In genomic region chr14:22856428-22856827, GRCh38 we compare ENCODE assay signal across 1 cellular context.
TF ChIP-seq lines count a peak whose summit lies in the region.

No MANE protein-coding gene starts in this region.

TF ChIP-seq in HepG2, 621 proteins besides CTCF, POLR2A, EP300 and RAD21:
- TF ChIP-seq SPEN (CRISPR knock-in tag; IDR thresholded peaks at IDR 0.05; ENCODE audit: low read depth) (0 out of 2 replicates have a peak, but pooled peaks have one; percentile 30), GLMP (CRISPR knock-in tag; IDR thresholded peaks at IDR 0.05; ENCODE audit: borderline replicate concordance) (no peak)
